In the genomic region with DNA sequence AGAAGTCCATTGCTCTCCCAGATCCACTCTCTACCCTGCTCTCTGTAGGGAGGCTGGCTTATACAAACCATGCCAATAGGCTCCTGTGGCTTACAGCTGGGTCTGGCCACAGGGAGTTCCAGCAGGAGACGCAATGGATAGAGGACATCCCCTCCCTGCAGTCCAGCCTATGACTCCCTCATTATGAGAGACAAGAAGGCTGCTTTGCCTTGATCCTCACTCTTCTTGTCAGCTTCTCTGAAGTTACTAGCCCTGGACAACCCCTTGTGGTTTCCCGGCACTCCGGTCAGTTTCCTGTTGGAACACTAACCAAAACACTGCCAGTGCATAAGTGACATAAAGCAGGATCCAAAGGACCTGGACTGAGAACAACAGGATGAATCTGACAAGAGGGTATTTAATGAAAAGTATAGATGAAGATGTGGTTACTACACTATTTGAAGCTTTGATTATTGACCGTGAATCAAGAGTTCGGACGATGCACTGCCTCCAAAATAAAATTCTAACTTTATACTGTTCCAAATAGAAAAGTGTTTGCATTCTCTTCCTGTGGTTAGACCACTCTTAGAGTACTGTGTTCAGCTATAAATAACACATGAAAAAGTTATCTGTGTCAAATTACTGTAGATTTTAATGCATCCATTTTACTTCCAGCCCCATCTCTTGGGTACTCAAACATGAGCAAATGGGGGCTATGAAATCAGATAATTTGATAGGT, we compare ENCODE assay signal across 17 cellular contexts. TPM values are rescaled to one million over a fixed set of nuclear protein-coding genes. Genes with fewer than 3 reads are reported as not detected.
DNase-seq lines count a peak whose midpoint lies in the region; ATAC-seq, FAIRE-seq and TF ChIP-seq lines count a peak whose summit lies in the region.
"Had no signal": no experiment of that assay in that cellular context is flagged by ENCODE, and none has a peak within 500 bp of the region (broad histone marks: within the 10 kb centered on the region; RNA-seq: fewer than 3 reads in every experiment).

No MANE protein-coding gene starts in this region.

- H3K4me3 ChIP-seq in GM12878 = no peak overlapping the region
- no peak overlapping the region for H3K4me3 ChIP-seq in hepatocyte
- H3K4me3 ChIP-seq: body of pancreas, lower lobe of right lung had no signal

- intact Hi-C loops in GM12878 (cut with micrococcal nuclease; ENCODE audit: unreplicated experiment) = no loop called here
- intact Hi-C loops in activated CD8-positive, alpha-beta T cell treated with anti-CD3 and anti-CD28 coated beads for 36 hours (cut with micrococcal nuclease) = no loop called here

- H3K4me1 ChIP-seq in GM12878 (ENCODE audit: control insufficient read depth, insufficient read depth, low read length) = peaks cover 12% of the 10 kb centered on the region
- no peaks in the 10 kb centered on the region for H3K4me1 ChIP-seq in hepatocyte (ENCODE audit: insufficient read depth)
- H3K4me1 ChIP-seq: body of pancreas, lower lobe of right lung had no signal

- WGBS in GM12878 (ENCODE audit: insufficient coverage, insufficient replicate concordance, low lambda C conversion rate, missing lambda C conversion rate) = 9% methylated on average over 6 of the region's 6 CpGs
- WGBS in hepatocyte (ENCODE audit: low lambda C conversion rate, missing lambda C conversion rate) = 78% methylated on average over 6 of the region's 6 CpGs

- in situ Hi-C loops in GM12878 (cut with MboI) = no loop called here

- no peak overlapping the region for H3K4me3 Mint-ChIP-seq in activated CD8-positive, alpha-beta T cell treated with anti-CD3 and anti-CD28 coated beads for 36 hours
- H3K4me3 Mint-ChIP-seq: activated CD4-positive, alpha-beta memory T cell treated with anti-CD3 and anti-CD28 coated beads, Interleukin-2, amount 10 ng/mL, durations not matched to agents 7 days and 5 days; CD8-positive, alpha-beta T cell had no signal

- no peaks in the 10 kb centered on the region for H3K9me3 Mint-ChIP-seq in activated CD8-positive, alpha-beta T cell treated with anti-CD3 and anti-CD28 coated beads for 36 hours
- H3K9me3 Mint-ChIP-seq: activated CD4-positive, alpha-beta memory T cell treated with anti-CD3 and anti-CD28 coated beads, Interleukin-2, amount 10 ng/mL, durations not matched to agents 7 days and 5 days; CD8-positive, alpha-beta T cell had no signal

- ATAC-seq in HG03442 (IDR thresholded peaks at IDR 0.05; ENCODE audit: unreplicated experiment) = peak; percentile 41
- ATAC-seq in GM12878 = peak; percentile 25; the same call in 1 of the 3 replicates
- ATAC-seq in activated CD8-positive, alpha-beta T cell treated with anti-CD3 and anti-CD28 coated beads for 36 hours = no peak
- ATAC-seq: body of pancreas; CD8-positive, alpha-beta T cell; lower lobe of right lung had no signal

- no peak overlapping the region for H3K27ac Mint-ChIP-seq in activated CD8-positive, alpha-beta T cell treated with anti-CD3 and anti-CD28 coated beads for 36 hours
- H3K27ac Mint-ChIP-seq: activated CD4-positive, alpha-beta memory T cell treated with anti-CD3 and anti-CD28 coated beads, Interleukin-2, amount 10 ng/mL, durations not matched to agents 7 days and 5 days; CD8-positive, alpha-beta T cell had no signal

- BruUV-seq in GM12878 (replicated peaks; lab: Mats Ljungman, UMichigan) = no TSS peak

- H3K79me2 ChIP-seq in GM12878 (ENCODE audit: control insufficient read depth, insufficient read depth, low read length) (no peaks in the 10 kb centered on the region), hepatocyte (no peaks in the 10 kb centered on the region)

- RAD21 ChIA-PET in GM12878 (lab: Charles Lee; ENCODE audit: unreplicated experiment) = no interaction called here

- no peak for FAIRE-seq in GM12878 (lab: Jason Lieb, UNC)
- FAIRE-seq: small intestine had no signal

- H2AFZ ChIP-seq in GM12878 (ENCODE audit: control insufficient read depth, low read depth, low read length) = no peak overlapping the region; the same call in 1 of the 2 replicates
- no peak overlapping the region for H2AFZ ChIP-seq in hepatocyte

- H3K27me3 Mint-ChIP-seq in activated CD8-positive, alpha-beta T cell treated with anti-CD3 and anti-CD28 coated beads for 36 hours = no peaks in the 10 kb centered on the region

- TF ChIP-seq CTCF in GM12878 (IDR thresholded peaks at IDR 0.05 in 2 of 3, conservative IDR thresholded peaks at IDR 0.05 in 1 of 3; ENCODE audit: control insufficient read depth in 2 of 3, extremely low read depth in 1 of 3, insufficient read depth in 1 of 3, low read depth in 3 of 3, low read length in 3 of 3) (no peak), hepatocyte (IDR thresholded peaks at IDR 0.05; ENCODE audit: poor library complexity) (no peak)
- TF ChIP-seq CTCF in activated CD8-positive, alpha-beta T cell treated with anti-CD3 and anti-CD28 coated beads for 36 hours (IDR thresholded peaks at IDR 0.05) = no peak

- DNase-seq in Daoy (ENCODE audit: low read depth) = peak; percentile 57
- DNase-seq in GM12878 (ENCODE audit: low read depth, low spot score) = no peak
- peak; percentile 50 to 84 for DNase-seq in lung microvascular endothelial cell (ENCODE audit: low read depth in 2 of 2)
- DNase-seq in ecto neural progenitor cell (ENCODE audit: low spot score) = no peak
- DNase-seq in activated CD8-positive, alpha-beta T cell treated with anti-CD3 and anti-CD28 coated beads for 36 hours = no peak
- DNase-seq in HuH-7 (ENCODE audit: low spot score) = no peak
- DNase-seq in hepatocyte (ENCODE audit: low spot score) = no peak
- DNase-seq: activated CD4-positive, alpha-beta memory T cell treated with anti-CD3 and anti-CD28 coated beads, Interleukin-2, amount 10 ng/mL, durations not matched to agents 7 days and 5 days; body of pancreas; CD8-positive, alpha-beta T cell; hypothalamus; lower lobe of right lung; NCI-H524 treated with DMSO at 0.1 percent for 48 hours; RPMI8226; small intestine; substantia nigra had no signal

- CTCF ChIA-PET in GM12878 (lab: Yijun Ruan, JAX) = interaction anchor here (0.6 to 1.4 kb wide), 3 partner anchors 10 to 158 kb away, joined by 3 to 5 read pairs (median 3); no protein-coding TSS in a partner anchor
- CTCF ChIA-PET in activated CD8-positive, alpha-beta T cell treated with anti-CD3 and anti-CD28 coated beads for 36 hours (lab: Charles Lee) = interaction anchor here (0.9 kb wide), 1 partner anchor 157 kb away, joined by 3 read pairs; no protein-coding TSS in a partner anchor

- TF ChIP-seq POLR2A in GM12878 (IDR thresholded peaks at IDR 0.05; ENCODE audit: low read depth, low read length) = no peak

- H3K9me2 ChIP-seq in hepatocyte (replicated peaks; ENCODE audit: insufficient read depth) = no peaks in the 10 kb centered on the region

- H4K20me1 ChIP-seq in GM12878 (ENCODE audit: control insufficient read depth, insufficient read depth) (no peaks in the 10 kb centered on the region), hepatocyte (ENCODE audit: insufficient read depth, poor library complexity, severe bottlenecking) (no peaks in the 10 kb centered on the region)

- POLR2A ChIA-PET in GM12878 (lab: Charles Lee) = interaction anchor here (0.6 to 1.1 kb wide), 2 partner anchors 10 to 16 kb away, joined by 4 to 5 read pairs; no protein-coding TSS in a partner anchor
- POLR2A ChIA-PET in activated CD8-positive, alpha-beta T cell treated with anti-CD3 and anti-CD28 coated beads for 36 hours (lab: Charles Lee) = interaction anchor here (1.5 kb wide), 1 partner anchor 13 kb away, joined by 4 read pairs; no protein-coding TSS in a partner anchor

- H3K4me1 Mint-ChIP-seq in activated CD8-positive, alpha-beta T cell treated with anti-CD3 and anti-CD28 coated beads for 36 hours (ENCODE audit: low read depth) = peaks cover 37% of the 10 kb centered on the region

- no peak for TF ChIP-seq RAD21 in GM12878 (IDR thresholded peaks at IDR 0.05; ENCODE audit: insufficient read depth, low read depth, low read length)

- H3K9me3 ChIP-seq in GM12878 (replicated peaks; ENCODE audit: control insufficient read depth, insufficient read depth, low read length) = peaks cover 4% of the 10 kb centered on the region; the same call in 2 of the 3 replicates
- no peaks in the 10 kb centered on the region for H3K9me3 ChIP-seq in hepatocyte (ENCODE audit: low read depth)
- H3K9me3 ChIP-seq: body of pancreas, lower lobe of right lung had no signal

- H3K36me3 ChIP-seq in GM12878 (ENCODE audit: control insufficient read depth in 2 of 2, insufficient read depth in 2 of 2, low read length in 1 of 2) (no peaks in the 10 kb centered on the region), hepatocyte (replicated peaks; ENCODE audit: insufficient read depth, low read depth) (no peaks in the 10 kb centered on the region)
- H3K36me3 ChIP-seq: lower lobe of right lung had no signal

- TF ChIP-seq EP300 in GM12878 (IDR thresholded peaks at IDR 0.05; ENCODE audit: borderline replicate concordance in 1 of 2, control insufficient read depth in 1 of 2, low read depth in 2 of 2, low read length in 2 of 2) = no peak

- no peak overlapping the region for H3K9ac ChIP-seq in GM12878 (ENCODE audit: control insufficient read depth, insufficient read depth, low read length)

- H3K36me3 Mint-ChIP-seq in activated CD8-positive, alpha-beta T cell treated with anti-CD3 and anti-CD28 coated beads for 36 hours (ENCODE audit: low read depth) = peaks cover 1% of the 10 kb centered on the region
- H3K36me3 Mint-ChIP-seq: CD8-positive, alpha-beta T cell had no signal

- H3K27me3 ChIP-seq in GM12878 (replicated peaks in 1 of 2; ENCODE audit: control insufficient read depth in 2 of 2, insufficient read depth in 2 of 2, low read length in 1 of 2) (no peaks in the 10 kb centered on the region), hepatocyte (no peaks in the 10 kb centered on the region)
- H3K27me3 ChIP-seq: body of pancreas had no signal

- SMC1A ChIA-PET in GM12878 (lab: Charles Lee; ENCODE audit: uncharacterized antibody, unreplicated experiment) = interaction anchor here (0.6 to 1.9 kb wide), 5 partner anchors 10 to 195 kb away, joined by 3 to 5 read pairs (median 4); no protein-coding TSS in a partner anchor

- H3K4me2 ChIP-seq in GM12878 (ENCODE audit: control insufficient read depth, insufficient read depth) (no peak overlapping the region), hepatocyte (no peak overlapping the region)

- H3K27ac ChIP-seq in GM12878 (ENCODE audit: control insufficient read depth, insufficient read depth) (no peak overlapping the region), hepatocyte (no peak overlapping the region)
- H3K27ac ChIP-seq: body of pancreas, lower lobe of right lung had no signal

RNA-seq across cellular contexts. Expression of a gene that starts 32.7 kb away (rescaled TPM):
- 6.3 and 9.0 TPM in 2 replicates for total RNA-seq in Daoy (2014; rRNA removed; shearing (Covaris generic))
- total RNA-seq in GM12878 (2013; cell fraction: nucleolus; rRNA removed) = 69.2 and 73.8 TPM in 2 replicates
- total RNA-seq in GM12878 (2014; rRNA removed) = 7.2 and 7.4 TPM in 2 replicates
- 14.4 and 16.8 TPM in 2 replicates for total RNA-seq in GM12878 (2014; rRNA removed; fragmentation: Illumina TruSeq; extraction: Trizol)
- total RNA-seq in GM12878 (2021) = 20.4 and 21.7 TPM in 2 replicates
- polyA plus RNA-seq in GM12878 (2011; ENCODE audit: low read depth) = 6.3 TPM
- 23.8 and 33.0 TPM in 2 replicates for polyA plus RNA-seq in GM12878 (2011; rRNA removed)
- 9.9 and 10.0 TPM in 2 replicates for polyA plus RNA-seq in GM12878 (2011; cell fraction: cytosol; rRNA removed)
- polyA plus RNA-seq in GM12878 (2011; cell fraction: nucleus; rRNA removed) = 21.4 and 26.5 TPM in 2 replicates
- 11.6 and 13.3 TPM in 2 replicates for polyA plus RNA-seq in GM12878 (2012)
- polyA plus RNA-seq in GM12878 (2014; fragmentation: Illumina TruSeq; extraction: Trizol) = 26.4 and 35.1 TPM in 2 replicates
- 10 to 100 TPM in 1 of 2 experiments, 1 to 10 TPM in 1; 7.1 to 11.1 TPM for polyA plus RNA-seq in GM12878 (2014; fragmentation: Nextera tagmentation; extraction: Ambion mirVana)
- 18.1 and 22.2 TPM in 2 replicates for polyA plus RNA-seq in GM12878 (2014; rRNA removed)
- polyA plus RNA-seq in GM12878 (2016; fragmentation: Nextera tagmentation; extraction: Ambion mirVana) = 10 to 100 TPM; 26.0 to 29.4 TPM
- polyA minus RNA-seq in GM12878 (2011; rRNA and poly(A)+ RNA removed) = 13.4 and 15.9 TPM in 2 replicates
- 5.5 and 8.6 TPM in 2 replicates for polyA minus RNA-seq in GM12878 (2011; cell fraction: cytosol; rRNA and poly(A)+ RNA removed)
- 31.4 and 42.0 TPM in 2 replicates for polyA minus RNA-seq in GM12878 (2011; cell fraction: nucleus; rRNA and poly(A)+ RNA removed)
- 5.0 and 6.7 TPM in 2 replicates for total RNA-seq in lung microvascular endothelial cell
- 10 to 100 TPM; 21.1 to 21.4 TPM for total RNA-seq in activated CD8-positive, alpha-beta T cell treated with anti-CD3 and anti-CD28 coated beads for 36 hours
- total RNA-seq in hepatocyte = 24.1 and 25.7 TPM in 2 replicates
- polyA plus RNA-seq in hepatocyte = 16.1 and 18.3 TPM in 2 replicates

Comparison
In these comparisons a context has a peak if more than half of its experiments do, and no peak if none do; other contexts are left out.
1. DNase-seq: peak in Daoy (single experiment) and lung microvascular endothelial cell (2 of 2); none in GM12878 (single experiment), ecto neural progenitor cell (single experiment), activated CD8-positive, alpha-beta T cell treated with anti-CD3 and anti-CD28 coated beads for 36 hours (single experiment), HuH-7 (single experiment) and hepatocyte (single experiment).